In genomic region chr18:34352385-34353163, GRCh38 we compare ENCODE assay signal across 11 cellular contexts.
DNase-seq lines count a peak whose midpoint lies in the region; ATAC-seq and TF ChIP-seq lines count a peak whose summit lies in the region.
"Had no signal": no experiment of that assay in that cellular context is flagged by ENCODE, and none has a peak within 500 bp of the region (broad histone marks: within the 10 kb centered on the region; RNA-seq: fewer than 3 reads in every experiment).

No MANE protein-coding gene starts in this region.

- no peak for ATAC-seq in left lung
- ATAC-seq in HG03108 (IDR thresholded peaks at IDR 0.05; ENCODE audit: unreplicated experiment) = no peak
- ATAC-seq in HG03521 (IDR thresholded peaks at IDR 0.05; ENCODE audit: unreplicated experiment) = no peak
- ATAC-seq: T-helper 17 cell had no signal

- POLR2A ChIA-PET in activated CD4-positive, alpha-beta T cell treated with anti-CD3 and anti-CD28 coated beads, Interleukin-2, amount 10 ng/mL, durations not matched to agents 7 days and 5 days (lab: Charles Lee) = no interaction called here

- TF ChIP-seq CTCF in BE2C (IDR thresholded peaks at IDR 0.05; ENCODE audit: low read depth, low read length) = peak; percentile 24
- peak; percentile 11 to 14 for TF ChIP-seq CTCF in left lung (IDR thresholded peaks at IDR 0.05)

- H3K4me3 Mint-ChIP-seq in activated CD4-positive, alpha-beta T cell treated with anti-CD3 and anti-CD28 coated beads, Interleukin-2, amount 10 ng/mL, durations not matched to agents 7 days and 5 days = no peak overlapping the region
- H3K4me3 Mint-ChIP-seq: CD4-positive, CD25-positive, alpha-beta regulatory T cell; T-helper 17 cell had no signal

- H3K9me3 Mint-ChIP-seq in activated CD4-positive, alpha-beta T cell treated with anti-CD3 and anti-CD28 coated beads, Interleukin-2, amount 10 ng/mL, durations not matched to agents 7 days and 5 days = no peaks in the 10 kb centered on the region

- no peaks in the 10 kb centered on the region for H3K27me3 Mint-ChIP-seq in activated CD4-positive, alpha-beta T cell treated with anti-CD3 and anti-CD28 coated beads, Interleukin-2, amount 10 ng/mL, durations not matched to agents 7 days and 5 days
- H3K27me3 Mint-ChIP-seq: CD4-positive, CD25-positive, alpha-beta regulatory T cell; T-helper 17 cell had no signal

- CTCF ChIA-PET in activated CD4-positive, alpha-beta T cell treated with anti-CD3 and anti-CD28 coated beads, Interleukin-2, amount 10 ng/mL, durations not matched to agents 7 days and 5 days (lab: Charles Lee) = no interaction called here

- H3K4me3 ChIP-seq in BE2C (ENCODE audit: low read depth, low read length) = no peak overlapping the region
- no peak overlapping the region for H3K4me3 ChIP-seq in left lung

- H3K27ac ChIP-seq in left lung = no peak overlapping the region

- intact Hi-C loops in left lung (cut with DNase I) = no loop called here

- no peak overlapping the region for H3K27ac Mint-ChIP-seq in activated CD4-positive, alpha-beta T cell treated with anti-CD3 and anti-CD28 coated beads, Interleukin-2, amount 10 ng/mL, durations not matched to agents 7 days and 5 days
- H3K27ac Mint-ChIP-seq: CD4-positive, CD25-positive, alpha-beta regulatory T cell; T-helper 17 cell had no signal

- no peaks in the 10 kb centered on the region for H3K4me1 Mint-ChIP-seq in activated CD4-positive, alpha-beta T cell treated with anti-CD3 and anti-CD28 coated beads, Interleukin-2, amount 10 ng/mL, durations not matched to agents 7 days and 5 days
- H3K4me1 Mint-ChIP-seq: CD4-positive, CD25-positive, alpha-beta regulatory T cell; T-helper 17 cell had no signal

- H3K9me3 ChIP-seq in BE2C (no peaks in the 10 kb centered on the region), left lung (no peaks in the 10 kb centered on the region)

- no peaks in the 10 kb centered on the region for H3K27me3 ChIP-seq in BE2C
- no peaks in the 10 kb centered on the region for H3K27me3 ChIP-seq in left lung

- H3K36me3 Mint-ChIP-seq in activated CD4-positive, alpha-beta T cell treated with anti-CD3 and anti-CD28 coated beads, Interleukin-2, amount 10 ng/mL, durations not matched to agents 7 days and 5 days (ENCODE audit: low read depth) = no peaks in the 10 kb centered on the region
- H3K36me3 Mint-ChIP-seq: CD4-positive, CD25-positive, alpha-beta regulatory T cell had no signal

- H3K4me1 ChIP-seq in BE2C (no peaks in the 10 kb centered on the region), left lung (no peaks in the 10 kb centered on the region)

- H3K36me3 ChIP-seq in BE2C (no peaks in the 10 kb centered on the region), left lung (no peaks in the 10 kb centered on the region)

- DNase-seq in BE2C (no peak), NCI-H128 (lab: John Stamatoyannopoulos, UW; ENCODE audit: unreplicated experiment) (peak; percentile 54), SK-N-DZ (ENCODE audit: low spot score) (peak; percentile 27), left lung (no peak), cortex of kidney (lab: John Stamatoyannopoulos, UW) (no peak)
- DNase-seq in activated CD4-positive, alpha-beta T cell treated with anti-CD3 and anti-CD28 coated beads, Interleukin-2, amount 10 ng/mL, durations not matched to agents 7 days and 5 days = no peak
- DNase-seq: activated effector memory CD4-positive, alpha-beta T cell treated with anti-CD3 and anti-CD28 coated beads, Interleukin-2, amount 50 U/mL, for 16 hours; CD4-positive, CD25-positive, alpha-beta regulatory T cell; T-helper 17 cell had no signal

Comparison
In these comparisons a context has a peak if more than half of its experiments do, and no peak if none do; other contexts are left out.
1. DNase-seq: peak in NCI-H128 (single experiment) and SK-N-DZ (single experiment); none in BE2C (single experiment), left lung (0 of 2), cortex of kidney (single experiment) and activated CD4-positive, alpha-beta T cell treated with anti-CD3 and anti-CD28 coated beads, Interleukin-2, amount 10 ng/mL, durations not matched to agents 7 days and 5 days (single experiment).